10 cellular contexts compared by ENCODE assay signal in genomic region chr12:124909831-124910560, GRCh38. TPM values are rescaled to one million over a fixed set of nuclear protein-coding genes. Genes with fewer than 3 reads are reported as not detected.
DNase-seq lines count a peak whose midpoint lies in the region; ATAC-seq, FAIRE-seq and TF ChIP-seq lines count a peak whose summit lies in the region.
"Had no signal": no experiment of that assay in that cellular context is flagged by ENCODE, and none has a peak within 500 bp of the region (broad histone marks: within the 10 kb centered on the region; RNA-seq: fewer than 3 reads in every experiment).

No MANE protein-coding gene starts in this region.

- peak in 1 of 2 donors; percentile 2 for ATAC-seq in activated naive CD4-positive, alpha-beta T cell treated with anti-CD3 and anti-CD28 coated beads, Interleukin-2, amount 50 U/mL, for 72 hours
- peak in 2 of 4 donors; percentile 0 to 1 for ATAC-seq in right lobe of liver
- no peak for ATAC-seq in GM18870 (IDR thresholded peaks at IDR 0.05; ENCODE audit: unreplicated experiment)
- ATAC-seq in HG03159 (IDR thresholded peaks at IDR 0.05; ENCODE audit: unreplicated experiment), result no peak

- TF ChIP-seq CTCF in astrocyte (IDR thresholded peaks at IDR 0.05; ENCODE audit: insufficient read depth, low read depth, low read length) (no peak), right lobe of liver (IDR thresholded peaks at IDR 0.05) (no peak), transverse colon (IDR thresholded peaks at IDR 0.05) (no peak)

- FAIRE-seq in astrocyte (lab: Jason Lieb, UNC), result no peak
- FAIRE-seq: TTC549 had no signal

- H3K27me3 ChIP-seq in astrocyte (ENCODE audit: insufficient read depth, low read length) (peaks cover 6% of the 10 kb centered on the region), right lobe of liver (no peaks in the 10 kb centered on the region), transverse colon (no peaks in the 10 kb centered on the region)

- in situ Hi-C loops in transverse colon (cut with MboI; ENCODE audit: low pct_ligation_motif_present in 1 of 4, low pct_unique_long_range_greater_than_20kb in 1 of 4, low sequenced_read_pairs in 3 of 4), result loop anchor here in 1 of 4 donors (10.0 kb wide), 1 partner anchor 865 kb away; no protein-coding TSS in a partner anchor

- 36% methylated on average over 8 of the region's 8 CpGs for WGBS in right lobe of liver (ENCODE audit: insufficient coverage, low coverage, low lambda C conversion rate, missing lambda C conversion rate)
- WGBS in transverse colon (ENCODE audit: low coverage in 1 of 2), 2 donors, result 52 to 63% methylated on average over 8 of the region's 8 CpGs

- H3K9me3 Mint-ChIP-seq in activated naive CD4-positive, alpha-beta T cell treated with anti-CD3 and anti-CD28 coated beads, Interleukin-2, amount 50 U/mL, for 72 hours, result peaks cover 0 to 11% of the 10 kb centered on the region in 2 donors
- no peaks in the 10 kb centered on the region for H3K9me3 Mint-ChIP-seq in activated naive CD4-positive, alpha-beta T cell treated with anti-CD3 and anti-CD28 coated beads, Interleukin-2, amount 10 ng/mL, durations not matched to agents 7 days and 5 days
- no peaks in the 10 kb centered on the region for H3K9me3 Mint-ChIP-seq in astrocyte (ENCODE audit: unreplicated experiment)

- TF ChIP-seq POLR2A in right lobe of liver (IDR thresholded peaks at IDR 0.05), result no peak
- peak; percentile 3 for TF ChIP-seq POLR2A in transverse colon (IDR thresholded peaks at IDR 0.05)

- H3K4me3 ChIP-seq in astrocyte (ENCODE audit: insufficient read depth, low read depth, low read length) (peak overlapping the region; percentile 37), right lobe of liver (no peak overlapping the region), transverse colon (peak overlapping the region in 1 of 4 donors; percentile 43)

- H3K27me3 Mint-ChIP-seq in activated naive CD4-positive, alpha-beta T cell treated with anti-CD3 and anti-CD28 coated beads, Interleukin-2, amount 10 ng/mL, durations not matched to agents 7 days and 5 days, result peaks cover 12% of the 10 kb centered on the region
- H3K27me3 Mint-ChIP-seq in astrocyte (ENCODE audit: low read depth, unreplicated experiment), result no peaks in the 10 kb centered on the region

- no peak overlapping the region for H2AFZ ChIP-seq in astrocyte (ENCODE audit: low read depth, low read length)

- no peak for DNase-seq in activated naive CD4-positive, alpha-beta T cell treated with anti-CD3 and anti-CD28 coated beads, Interleukin-2, amount 50 U/mL, for 72 hours (ENCODE audit: low spot score in 2 of 2)
- DNase-seq in activated naive CD4-positive, alpha-beta T cell treated with anti-CD3 and anti-CD28 coated beads, Interleukin-2, amount 10 ng/mL, durations not matched to agents 7 days and 5 days, result no peak
- DNase-seq in astrocyte (ENCODE audit: low read depth) (peak; percentile 35), right lobe of liver (no peak), transverse colon (no peak), NCI-H2029 (lab: John Stamatoyannopoulos, UW) (no peak)
- DNase-seq: DMS 273 treated with DMSO at 0.1 percent for 48 hours had no signal

- intact Hi-C loops in right lobe of liver (cut with DNase I), result no loop called here
- intact Hi-C loops in transverse colon (cut with DNase I; ENCODE audit: low total_unique reads), result no loop called here

- no peak overlapping the region for H3K4me3 Mint-ChIP-seq in activated naive CD4-positive, alpha-beta T cell treated with anti-CD3 and anti-CD28 coated beads, Interleukin-2, amount 10 ng/mL, durations not matched to agents 7 days and 5 days
- peak overlapping the region; percentile 87 for H3K4me3 Mint-ChIP-seq in astrocyte (ENCODE audit: unreplicated experiment)

- H3K36me3 ChIP-seq in astrocyte (ENCODE audit: insufficient read depth, low read length) (peaks cover 25% of the 10 kb centered on the region), right lobe of liver (peaks cover 0 to 24% (median 11%) of the 10 kb centered on the region in 4 donors), transverse colon (peaks cover 0 to 17% (median 7%) of the 10 kb centered on the region in 4 donors)

- H3K27ac Mint-ChIP-seq in activated naive CD4-positive, alpha-beta T cell treated with anti-CD3 and anti-CD28 coated beads, Interleukin-2, amount 50 U/mL, for 72 hours, result peak overlapping the region; percentile 80 to 95
- H3K27ac Mint-ChIP-seq in activated naive CD4-positive, alpha-beta T cell treated with anti-CD3 and anti-CD28 coated beads, Interleukin-2, amount 10 ng/mL, durations not matched to agents 7 days and 5 days, result no peak overlapping the region
- H3K27ac Mint-ChIP-seq in astrocyte (ENCODE audit: unreplicated experiment), result peak overlapping the region; percentile 75

- CTCF ChIA-PET in activated naive CD4-positive, alpha-beta T cell treated with anti-CD3 and anti-CD28 coated beads, Interleukin-2, amount 10 ng/mL, durations not matched to agents 7 days and 5 days (lab: Charles Lee), result interaction anchor here (1.5 to 2.6 kb wide), 4 partner anchors 10 to 30 kb away, joined by 3 to 24 read pairs (median 5); no protein-coding TSS in a partner anchor

- H3K4me1 Mint-ChIP-seq in activated naive CD4-positive, alpha-beta T cell treated with anti-CD3 and anti-CD28 coated beads, Interleukin-2, amount 10 ng/mL, durations not matched to agents 7 days and 5 days, result peaks cover 47% of the 10 kb centered on the region
- peaks cover 22% of the 10 kb centered on the region for H3K4me1 Mint-ChIP-seq in astrocyte (ENCODE audit: low read depth, unreplicated experiment)

- H3K79me2 ChIP-seq in astrocyte (ENCODE audit: insufficient read depth, low read length), result peaks cover 46% of the 10 kb centered on the region

- H3K9me3 ChIP-seq in astrocyte (ENCODE audit: insufficient read depth, low read depth, low read length) (no peaks in the 10 kb centered on the region), right lobe of liver (no peaks in the 10 kb centered on the region), transverse colon (no peaks in the 10 kb centered on the region)

- H3K4me2 ChIP-seq in astrocyte (ENCODE audit: low read length), result peak overlapping the region; percentile 82

- H3K4me1 ChIP-seq in astrocyte (ENCODE audit: insufficient read depth, low read length) (peaks cover 13% of the 10 kb centered on the region), right lobe of liver (peaks cover 0 to 34% (median 9%) of the 10 kb centered on the region in 4 donors), transverse colon (peaks cover 21 to 54% (median 39%) of the 10 kb centered on the region in 4 donors)

- H3K9ac ChIP-seq in astrocyte (ENCODE audit: low read length), result no peak overlapping the region

- no peak overlapping the region for H3K27ac ChIP-seq in astrocyte (ENCODE audit: low read depth, low read length)
- H3K27ac ChIP-seq in right lobe of liver, result peak overlapping the region; percentile 24 to 45 (median 38)
- H3K27ac ChIP-seq in transverse colon, result peak overlapping the region; percentile 23 to 72 (median 64)

- no peak for TF ChIP-seq EP300 in transverse colon (IDR thresholded peaks at IDR 0.05; ENCODE audit: low read depth)

- peaks cover 30 to 39% of the 10 kb centered on the region in 2 donors for H3K36me3 Mint-ChIP-seq in activated naive CD4-positive, alpha-beta T cell treated with anti-CD3 and anti-CD28 coated beads, Interleukin-2, amount 50 U/mL, for 72 hours
- H3K36me3 Mint-ChIP-seq in activated naive CD4-positive, alpha-beta T cell treated with anti-CD3 and anti-CD28 coated beads, Interleukin-2, amount 10 ng/mL, durations not matched to agents 7 days and 5 days, result peaks cover 42% of the 10 kb centered on the region
- H3K36me3 Mint-ChIP-seq in astrocyte (ENCODE audit: low read depth, unreplicated experiment), result peaks cover 21% of the 10 kb centered on the region

- H4K20me1 ChIP-seq in astrocyte (ENCODE audit: insufficient read depth, low read length), result peaks cover 62% of the 10 kb centered on the region

RNA-seq across cellular contexts. Expression of gene UBC, which starts 4.5 kb away (rescaled TPM):
- 100 to 1,000 TPM; 806 to 863 TPM for total RNA-seq in activated naive CD4-positive, alpha-beta T cell treated with anti-CD3 and anti-CD28 coated beads, Interleukin-2, amount 50 U/mL, for 72 hours
- total RNA-seq in astrocyte (1,171 and 1,214 TPM in 2 replicates), right lobe of liver (1,000 to 10,000 TPM in 1 of 6 experiments, 100 to 1,000 TPM in 5; 390 to 1,023 (median 604) TPM), transverse colon (1,000 to 10,000 TPM; 1,242 to 1,580 (median 1,406) TPM)

RNA-seq across cellular contexts. Expression of gene SCARB1, which starts 46.3 kb away (rescaled TPM):
- total RNA-seq in activated naive CD4-positive, alpha-beta T cell treated with anti-CD3 and anti-CD28 coated beads, Interleukin-2, amount 50 U/mL, for 72 hours, result 10 to 100 TPM; 15.3 to 23.6 TPM
- 44.5 and 48.4 TPM in 2 replicates for total RNA-seq in astrocyte
- total RNA-seq in right lobe of liver, result 100 to 1,000 TPM; 128 to 359 (median 214) TPM
- 100 to 1,000 TPM in 1 of 4 donors, 10 to 100 TPM in 3; 33.7 to 252 (median 43.6) TPM for total RNA-seq in transverse colon
